Comparison of ENCODE assay signal across 10 cellular contexts in genomic region chr19:18558595-18558994, GRCh38. TPM values are rescaled to one million over a fixed set of nuclear protein-coding genes. Genes with fewer than 3 reads are reported as not detected.
DNase-seq lines count a peak whose midpoint lies in the region; ATAC-seq, FAIRE-seq and TF ChIP-seq lines count a peak whose summit lies in the region.
"Had no signal": no experiment of that assay in that cellular context is flagged by ENCODE, and none has a peak within 500 bp of the region (broad histone marks: within the 10 kb centered on the region; RNA-seq: fewer than 3 reads in every experiment).

No MANE protein-coding gene starts in this region.

- H3K36me3 ChIP-seq in heart left ventricle (peaks cover 0 to 20% (median 11%) of the 10 kb centered on the region in 9 donors), K562 (ENCODE audit: control insufficient read depth, insufficient read depth, low read length) (peaks cover 37% of the 10 kb centered on the region; the same call in 2 of the 3 replicates), mesendoderm (ENCODE audit: control insufficient read depth, insufficient read depth, low read length) (peaks cover 2% of the 10 kb centered on the region), vagina (no peaks in the 10 kb centered on the region)

- H3K9me3 ChIP-seq in heart left ventricle (no peaks in the 10 kb centered on the region), K562 (replicated peaks; ENCODE audit: control insufficient read depth, insufficient read depth, low read depth, low read length) (no peaks in the 10 kb centered on the region), vagina (no peaks in the 10 kb centered on the region)

- TF ChIP-seq POLR2A in heart left ventricle (IDR thresholded peaks at IDR 0.05) (no peak), K562 (conservative IDR thresholded peaks at IDR 0.05) (no peak), vagina (IDR thresholded peaks at IDR 0.05) (no peak)

- TF ChIP-seq CTCF in heart left ventricle (IDR thresholded peaks at IDR 0.05), result no peak
- no peak for TF ChIP-seq CTCF in K562 (IDR thresholded peaks at IDR 0.05 in 2 of 3, conservative IDR thresholded peaks at IDR 0.05 in 1 of 3; ENCODE audit: insufficient read depth in 2 of 3, low read depth in 1 of 3, low read length in 3 of 3)
- TF ChIP-seq CTCF in vagina (IDR thresholded peaks at IDR 0.05), result no peak

- H3K27ac ChIP-seq in heart left ventricle (peak overlapping the region in 11 of 12 donors; percentile 92 to 99 (median 96)), K562 (ENCODE audit: extremely low read depth, low read depth, low read length) (peak overlapping the region; percentile 81), mesendoderm (ENCODE audit: low read depth, low read length) (no peak overlapping the region), vagina (peak overlapping the region; percentile 98)

- TF ChIP-seq EP300 in K562 (IDR thresholded peaks at IDR 0.05; ENCODE audit: low read length), result no peak

- H3K4me1 ChIP-seq in heart left ventricle (peaks cover 5 to 38% (median 22%) of the 10 kb centered on the region in 12 donors), K562 (replicated peaks in 1 of 2; ENCODE audit: control insufficient read depth in 2 of 2, insufficient read depth in 2 of 2, low read length in 2 of 2) (peaks cover 8 to 18% of the 10 kb centered on the region in 2 experiments; a peak in 4 of 5 replicates), mesendoderm (ENCODE audit: control insufficient read depth, low read depth, low read length) (peaks cover 1% of the 10 kb centered on the region), vagina (peaks cover 37% of the 10 kb centered on the region)

- H3K4me2 ChIP-seq in K562 (ENCODE audit: insufficient read depth, low read length), result peak overlapping the region; percentile 96
- peak overlapping the region; percentile 40 for H3K4me2 ChIP-seq in mesendoderm (ENCODE audit: low read length)

- no TSS peak for BruUV-seq in K562 (replicated peaks; lab: Mats Ljungman, UMichigan)

- no peak overlapping the region for H3K23ac ChIP-seq in mesendoderm (ENCODE audit: low read length)

- no peak for TF ChIP-seq RAD21 in K562 (CRISPR knock-in tag; conservative IDR thresholded peaks at IDR 0.05 in 1 of 2, IDR thresholded peaks at IDR 0.05 in 1 of 2)

- H3K79me2 ChIP-seq in K562 (ENCODE audit: control insufficient read depth, insufficient read depth, low read length) (peaks cover 44% of the 10 kb centered on the region), mesendoderm (ENCODE audit: control insufficient read depth, insufficient read depth, low read length) (peaks cover 16% of the 10 kb centered on the region)

- no peak overlapping the region for H2BK15ac ChIP-seq in mesendoderm (replicated peaks; ENCODE audit: low read depth)

- 61 to 69% (median 64%) methylated on average over 3 of the region's 3 CpGs for WGBS in heart left ventricle, 4 donors
- WGBS in K562 (ENCODE audit: insufficient coverage, low coverage, missing lambda C conversion rate), result 11% methylated on average over 3 of the region's 3 CpGs
- no CpG with 5 or more reads among the region's 3 CpGs for WGBS in mesendoderm (ENCODE audit: extremely low coverage, insufficient coverage, low lambda C conversion rate)

- intact Hi-C loops in heart left ventricle (cut with DNase I) (loop anchor here in 4 of 10 donors (5.0 to 10.0 kb wide), 3 partner anchors 36 to 96 kb away; partner anchors contain the start of gene ELL (in 3 of the 4)), left ventricle myocardium superior (cut with micrococcal nuclease) (no loop called here), K562 (cut with micrococcal nuclease) (loop anchor here (5.0 kb wide), 1 partner anchor 36 kb away; the partner anchor contains the start of gene ELL), vagina (cut with DNase I) (loop anchor here (5.0 kb wide), 1 partner anchor 36 kb away; the partner anchor contains the start of gene ELL)

- H3K4ac ChIP-seq in mesendoderm (ENCODE audit: low read depth, low read length), result no peak overlapping the region

- CTCF ChIA-PET in K562 (lab: Yijun Ruan, JAX; ENCODE audit: low intra/inter-chr PET ratio), result no interaction called here

- no peak overlapping the region for H4K5ac ChIP-seq in mesendoderm (ENCODE audit: low read length)

- peak overlapping the region in 11 of 12 donors; percentile 64 to 99 (median 92) for H3K4me3 ChIP-seq in heart left ventricle
- peak overlapping the region; percentile 77 for H3K4me3 ChIP-seq in K562
- peak overlapping the region; percentile 87 for H3K4me3 ChIP-seq in mesendoderm (ENCODE audit: low read length)
- H3K4me3 ChIP-seq in vagina, result peak overlapping the region; percentile 88 to 98

- peaks cover 12% of the 10 kb centered on the region for H3K79me1 ChIP-seq in mesendoderm (ENCODE audit: low read length)

- POLR2A ChIA-PET in K562 (lab: Yijun Ruan, JAX), result interaction anchor here (0.7 to 4.7 kb wide), 9 partner anchors 12 to 73 kb away, joined by 3 to 49 read pairs (median 9); partner anchors contain the start of genes FKBP8, REX1BD and UBA52

- peak overlapping the region; percentile 82 for H3K56ac ChIP-seq in mesendoderm (ENCODE audit: low read length)

- H3K9ac ChIP-seq in K562 (ENCODE audit: insufficient read depth in 1 of 2, low read depth in 2 of 2, low read length in 2 of 2) (peak overlapping the region; percentile 78 to 97), mesendoderm (ENCODE audit: low read length) (peak overlapping the region; percentile 72)

- H2BK5ac ChIP-seq in mesendoderm (ENCODE audit: low read length), result no peak overlapping the region

- no peaks in the 10 kb centered on the region for H3K9me1 ChIP-seq in K562 (ENCODE audit: control insufficient read depth, insufficient read depth, low read length)

- H2AFZ ChIP-seq in K562 (ENCODE audit: low read depth, low read length), result no peak overlapping the region

- H2BK120ac ChIP-seq in mesendoderm (ENCODE audit: low read depth, low read length), result no peak overlapping the region

- in situ Hi-C loops in K562 (cut with MboI), result no loop called here

- H4K8ac ChIP-seq in mesendoderm (ENCODE audit: low read depth, low read length), result no peak overlapping the region

- H3K27me3 ChIP-seq in heart left ventricle, result no peaks in the 10 kb centered on the region
- no peaks in the 10 kb centered on the region for H3K27me3 ChIP-seq in K562 (ENCODE audit: control insufficient read depth in 2 of 2, insufficient read depth in 2 of 2, low read length in 2 of 2)
- H3K27me3 ChIP-seq in mesendoderm (ENCODE audit: insufficient read depth, low read length, poor library complexity), result no peaks in the 10 kb centered on the region
- H3K27me3 ChIP-seq in vagina, result no peaks in the 10 kb centered on the region

- DNase-seq in heart left ventricle (no peak), left ventricle myocardium superior (no peak), K562 (ENCODE audit: extremely low read depth in 1 of 4, low spot score in 3 of 4) (peak in 1 of 4 experiments; percentile 40), mesendoderm (no peak), vagina (ENCODE audit: extremely low spot score in 2 of 2) (no peak)
- DNase-seq: MV-4-11 had no signal

- peak; percentile 63 for FAIRE-seq in K562 (lab: Jason Lieb, UNC)
- FAIRE-seq: G401.6 had no signal

- H2AK5ac ChIP-seq in mesendoderm (ENCODE audit: low read length), result peak overlapping the region; percentile 14

- H4K20me1 ChIP-seq in K562 (replicated peaks; ENCODE audit: control insufficient read depth, insufficient read depth, low read length), result no peaks in the 10 kb centered on the region

- no peak for ATAC-seq in heart left ventricle
- no peak for ATAC-seq in left ventricle myocardium superior
- ATAC-seq in K562, result peak; percentile 18
- no peak for ATAC-seq in HG03196 (IDR thresholded peaks at IDR 0.05; ENCODE audit: unreplicated experiment)
- ATAC-seq in HG02852 (IDR thresholded peaks at IDR 0.05; ENCODE audit: unreplicated experiment), result no peak
- ATAC-seq in HG02623 (IDR thresholded peaks at IDR 0.05; ENCODE audit: unreplicated experiment), result no peak

- H3K18ac ChIP-seq in mesendoderm (ENCODE audit: low read length), result no peak overlapping the region

RNA-seq across cellular contexts. Expression of gene KXD1, which starts 0.9 kb away (rescaled TPM):
- total RNA-seq in heart left ventricle (100 to 1,000 TPM in 1 of 9 donors, 10 to 100 TPM in 8; 36.1 to 116 (median 46.7) TPM), left ventricle myocardium superior (43.9 TPM), K562 (2014; rRNA removed) (133 and 147 TPM in 2 replicates), K562 (2014; rRNA removed; fragmentation: Illumina TruSeq; extraction: Trizol) (48.7 and 66.2 TPM in 2 replicates), K562 (2015; rRNA removed; fragmentation: Illumina TruSeq; extraction: Trizol) (80.5 and 83.3 TPM in 2 replicates), K562 (2021) (114 and 118 TPM in 2 replicates), vagina (131 TPM)
- polyA plus RNA-seq in heart left ventricle (100 to 1,000 TPM in 1 of 2 donors, 10 to 100 TPM in 1; 36.9 to 106 TPM), K562 (2011; rRNA removed) (159 and 217 TPM in 2 replicates), K562 (2014; fragmentation: Illumina TruSeq; extraction: Trizol) (191 and 210 TPM in 2 replicates), K562 (2014; fragmentation: Nextera tagmentation; extraction: Ambion mirVana) (10 to 100 TPM; 21.9 to 41.3 TPM), K562 (2014; rRNA removed) (153 and 177 TPM in 2 replicates)
- 91.9 and 173 TPM in 2 replicates for total RNA-seq in K562 (2011; cell fraction: chromatin; rRNA removed; ENCODE audit: low replicate concordance)
- 110 and 120 TPM in 2 replicates for total RNA-seq in K562 (2011; cell fraction: nucleolus; rRNA removed)
- total RNA-seq in K562 (2011; cell fraction: nucleoplasm; rRNA removed), result 109 and 127 TPM in 2 replicates
- polyA plus RNA-seq in K562 (2011; cell fraction: cytosol; rRNA removed), result 242 and 309 TPM in 2 replicates
- 149 and 198 TPM in 2 replicates for polyA plus RNA-seq in K562 (2011; cell fraction: nucleus; rRNA removed)
- 146 and 182 TPM in 2 replicates for polyA plus RNA-seq in K562 (2012)
- 64.2 and 93.8 TPM in 2 replicates for polyA minus RNA-seq in K562 (2011; rRNA and poly(A)+ RNA removed)
- 88.9 and 91.1 TPM in 2 replicates for polyA minus RNA-seq in K562 (2011; cell fraction: cytosol; rRNA and poly(A)+ RNA removed)
- 27.5 and 34.8 TPM in 2 replicates for polyA minus RNA-seq in K562 (2011; cell fraction: nucleus; rRNA and poly(A)+ RNA removed)
- 119 TPM for polyA plus RNA-seq in mesendoderm (2013, experiment 1 of 2)
- 123 TPM for polyA plus RNA-seq in mesendoderm (2013, experiment 2 of 2)

RNA-seq across cellular contexts. Expression of gene UBA52, which starts 13.1 kb away (rescaled TPM):
- 100 to 1,000 TPM; 336 to 944 (median 761) TPM for total RNA-seq in heart left ventricle
- polyA plus RNA-seq in heart left ventricle, result 100 to 1,000 TPM; 675 to 716 TPM
- 725 TPM for total RNA-seq in left ventricle myocardium superior
- 157 and 351 TPM in 2 replicates for total RNA-seq in K562 (2011; cell fraction: chromatin; rRNA removed; ENCODE audit: low replicate concordance)
- 427 and 474 TPM in 2 replicates for total RNA-seq in K562 (2011; cell fraction: nucleolus; rRNA removed)
- 616 and 1,019 TPM in 2 replicates for total RNA-seq in K562 (2011; cell fraction: nucleoplasm; rRNA removed)
- total RNA-seq in K562 (2014; rRNA removed), result 1,110 and 1,524 TPM in 2 replicates
- 1,512 and 1,662 TPM in 2 replicates for total RNA-seq in K562 (2014; rRNA removed; fragmentation: Illumina TruSeq; extraction: Trizol)
- 1,433 and 1,470 TPM in 2 replicates for total RNA-seq in K562 (2015; rRNA removed; fragmentation: Illumina TruSeq; extraction: Trizol)
- total RNA-seq in K562 (2021), result 2,028 and 2,215 TPM in 2 replicates
- 1,733 and 2,197 TPM in 2 replicates for polyA plus RNA-seq in K562 (2011; rRNA removed)
- polyA plus RNA-seq in K562 (2011; cell fraction: cytosol; rRNA removed), result 4,493 and 4,718 TPM in 2 replicates
- 1,163 and 1,235 TPM in 2 replicates for polyA plus RNA-seq in K562 (2011; cell fraction: nucleus; rRNA removed)
- polyA plus RNA-seq in K562 (2012), result 2,878 and 4,513 TPM in 2 replicates
- polyA plus RNA-seq in K562 (2014; fragmentation: Illumina TruSeq; extraction: Trizol), result 2,671 and 2,751 TPM in 2 replicates
- polyA plus RNA-seq in K562 (2014; fragmentation: Nextera tagmentation; extraction: Ambion mirVana), result 1,000 to 10,000 TPM; 2,213 to 2,563 TPM
- polyA plus RNA-seq in K562 (2014; rRNA removed), result 1,690 and 2,247 TPM in 2 replicates
- polyA minus RNA-seq in K562 (2011; rRNA and poly(A)+ RNA removed), result 1,555 and 1,880 TPM in 2 replicates
- 757 and 815 TPM in 2 replicates for polyA minus RNA-seq in K562 (2011; cell fraction: cytosol; rRNA and poly(A)+ RNA removed)
- 165 and 281 TPM in 2 replicates for polyA minus RNA-seq in K562 (2011; cell fraction: nucleus; rRNA and poly(A)+ RNA removed)
- polyA plus RNA-seq in mesendoderm (2013, experiment 1 of 2), result 1,632 TPM
- 1,662 TPM for polyA plus RNA-seq in mesendoderm (2013, experiment 2 of 2)
- 747 TPM for total RNA-seq in vagina

RNA-seq across cellular contexts. Expression of gene FKBP8, which starts 15.2 kb away (rescaled TPM):
- total RNA-seq in heart left ventricle, result 100 to 1,000 TPM; 136 to 353 (median 157) TPM
- polyA plus RNA-seq in heart left ventricle, result 100 to 1,000 TPM; 142 to 270 TPM
- 181 TPM for total RNA-seq in left ventricle myocardium superior
- 26.1 and 86.1 TPM in 2 replicates for total RNA-seq in K562 (2011; cell fraction: chromatin; rRNA removed; ENCODE audit: low replicate concordance)
- 93.6 and 114 TPM in 2 replicates for total RNA-seq in K562 (2011; cell fraction: nucleolus; rRNA removed)
- 59.8 and 63.9 TPM in 2 replicates for total RNA-seq in K562 (2011; cell fraction: nucleoplasm; rRNA removed)
- total RNA-seq in K562 (2014; rRNA removed), result 234 and 260 TPM in 2 replicates
- 16.0 and 21.8 TPM in 2 replicates for total RNA-seq in K562 (2014; rRNA removed; fragmentation: Illumina TruSeq; extraction: Trizol)
- 104 and 106 TPM in 2 replicates for total RNA-seq in K562 (2015; rRNA removed; fragmentation: Illumina TruSeq; extraction: Trizol)
- total RNA-seq in K562 (2021), result 228 and 236 TPM in 2 replicates
- polyA plus RNA-seq in K562 (2011; rRNA removed), result 116 and 176 TPM in 2 replicates
- polyA plus RNA-seq in K562 (2011; cell fraction: cytosol; rRNA removed), result 199 and 396 TPM in 2 replicates
- polyA plus RNA-seq in K562 (2011; cell fraction: nucleus; rRNA removed), result 128 and 178 TPM in 2 replicates
- polyA plus RNA-seq in K562 (2012), result 173 and 302 TPM in 2 replicates
- polyA plus RNA-seq in K562 (2014; fragmentation: Illumina TruSeq; extraction: Trizol), result 62.5 and 201 TPM in 2 replicates
- 1 to 10 TPM in 1 of 2 experiments, under 1 TPM in 1; 0.46 to 1.0 TPM for polyA plus RNA-seq in K562 (2014; fragmentation: Nextera tagmentation; extraction: Ambion mirVana)
- polyA plus RNA-seq in K562 (2014; rRNA removed), result 168 and 203 TPM in 2 replicates
- 28.0 and 49.7 TPM in 2 replicates for polyA minus RNA-seq in K562 (2011; rRNA and poly(A)+ RNA removed)
- polyA minus RNA-seq in K562 (2011; cell fraction: cytosol; rRNA and poly(A)+ RNA removed), result 138 and 159 TPM in 2 replicates
- 35.5 and 49.0 TPM in 2 replicates for polyA minus RNA-seq in K562 (2011; cell fraction: nucleus; rRNA and poly(A)+ RNA removed)
- 132 TPM for polyA plus RNA-seq in mesendoderm (2013, experiment 1 of 2)
- polyA plus RNA-seq in mesendoderm (2013, experiment 2 of 2), result 131 TPM
- 376 TPM for total RNA-seq in vagina

RNA-seq across cellular contexts. Expression of gene REX1BD, which starts 30.0 kb away (rescaled TPM):
- 100 to 1,000 TPM in 2 of 9 donors, 10 to 100 TPM in 7; 42.9 to 205 (median 68.2) TPM for total RNA-seq in heart left ventricle
- polyA plus RNA-seq in heart left ventricle, result 100 to 1,000 TPM in 1 of 2 donors, 10 to 100 TPM in 1; 46.8 to 101 TPM
- total RNA-seq in left ventricle myocardium superior, result 75.8 TPM
- 18.7 and 60.0 TPM in 2 replicates for total RNA-seq in K562 (2011; cell fraction: chromatin; rRNA removed; ENCODE audit: low replicate concordance)
- total RNA-seq in K562 (2011; cell fraction: nucleolus; rRNA removed), result 56.3 and 62.2 TPM in 2 replicates
- 43.5 and 57.0 TPM in 2 replicates for total RNA-seq in K562 (2011; cell fraction: nucleoplasm; rRNA removed)
- total RNA-seq in K562 (2014; rRNA removed), result 118 and 136 TPM in 2 replicates
- 4.8 and 7.2 TPM in 2 replicates for total RNA-seq in K562 (2014; rRNA removed; fragmentation: Illumina TruSeq; extraction: Trizol)
- 17.4 and 17.7 TPM in 2 replicates for total RNA-seq in K562 (2015; rRNA removed; fragmentation: Illumina TruSeq; extraction: Trizol)
- total RNA-seq in K562 (2021), result 78.5 and 87.0 TPM in 2 replicates
- 13.8 and 19.2 TPM in 2 replicates for polyA plus RNA-seq in K562 (2011; rRNA removed)
- 34.7 and 78.2 TPM in 2 replicates for polyA plus RNA-seq in K562 (2011; cell fraction: cytosol; rRNA removed)
- polyA plus RNA-seq in K562 (2011; cell fraction: nucleus; rRNA removed), result 180 and 217 TPM in 2 replicates
- polyA plus RNA-seq in K562 (2012), result 58.6 and 65.4 TPM in 2 replicates
- polyA plus RNA-seq in K562 (2014; fragmentation: Illumina TruSeq; extraction: Trizol), result 5.7 and 8.4 TPM in 2 replicates
- 1 to 10 TPM; 1.9 to 4.7 TPM for polyA plus RNA-seq in K562 (2014; fragmentation: Nextera tagmentation; extraction: Ambion mirVana)
- 102 and 115 TPM in 2 replicates for polyA plus RNA-seq in K562 (2014; rRNA removed)
- polyA minus RNA-seq in K562 (2011; rRNA and poly(A)+ RNA removed), result 1.2 and 1.4 TPM in 2 replicates
- polyA minus RNA-seq in K562 (2011; cell fraction: cytosol; rRNA and poly(A)+ RNA removed), result 11.4 and 17.5 TPM in 2 replicates
- polyA minus RNA-seq in K562 (2011; cell fraction: nucleus; rRNA and poly(A)+ RNA removed), result 9.3 and 9.8 TPM in 2 replicates
- polyA plus RNA-seq in mesendoderm (2013, experiment 1 of 2), result 86.9 TPM
- polyA plus RNA-seq in mesendoderm (2013, experiment 2 of 2), result 82.8 TPM
- 124 TPM for total RNA-seq in vagina

RNA-seq across cellular contexts. Expression of gene ELL, which starts 36.7 kb away (rescaled TPM):
- total RNA-seq in heart left ventricle, result 10 to 100 TPM in 4 of 9 donors, 1 to 10 TPM in 5; 5.9 to 17.8 (median 9.1) TPM
- 1 to 10 TPM; 6.2 to 7.3 TPM for polyA plus RNA-seq in heart left ventricle
- 9.3 TPM for total RNA-seq in left ventricle myocardium superior
- 26.9 and 68.3 TPM in 2 replicates for total RNA-seq in K562 (2011; cell fraction: chromatin; rRNA removed; ENCODE audit: low replicate concordance)
- total RNA-seq in K562 (2011; cell fraction: nucleolus; rRNA removed), result 36.6 and 44.4 TPM in 2 replicates
- total RNA-seq in K562 (2011; cell fraction: nucleoplasm; rRNA removed), result 26.0 and 26.8 TPM in 2 replicates
- 12.9 and 16.3 TPM in 2 replicates for total RNA-seq in K562 (2014; rRNA removed)
- total RNA-seq in K562 (2014; rRNA removed; fragmentation: Illumina TruSeq; extraction: Trizol), result 2.8 and 3.2 TPM in 2 replicates
- total RNA-seq in K562 (2015; rRNA removed; fragmentation: Illumina TruSeq; extraction: Trizol), result 5.4 and 6.0 TPM in 2 replicates
- 22.1 and 22.5 TPM in 2 replicates for total RNA-seq in K562 (2021)
- polyA plus RNA-seq in K562 (2011; rRNA removed), result 4.0 and 9.2 TPM in 2 replicates
- polyA plus RNA-seq in K562 (2011; cell fraction: cytosol; rRNA removed), result 4.9 and 11.1 TPM in 2 replicates
- 14.6 and 22.8 TPM in 2 replicates for polyA plus RNA-seq in K562 (2011; cell fraction: nucleus; rRNA removed)
- 12.3 and 14.0 TPM in 2 replicates for polyA plus RNA-seq in K562 (2012)
- polyA plus RNA-seq in K562 (2014; fragmentation: Illumina TruSeq; extraction: Trizol), result 4.1 and 9.6 TPM in 2 replicates
- under 1 TPM; 0.24 to 0.45 TPM for polyA plus RNA-seq in K562 (2014; fragmentation: Nextera tagmentation; extraction: Ambion mirVana)
- polyA plus RNA-seq in K562 (2014; rRNA removed), result 9.0 and 13.2 TPM in 2 replicates
- 2.8 and 4.1 TPM in 2 replicates for polyA minus RNA-seq in K562 (2011; rRNA and poly(A)+ RNA removed)
- 7.6 and 14.9 TPM in 2 replicates for polyA minus RNA-seq in K562 (2011; cell fraction: cytosol; rRNA and poly(A)+ RNA removed)
- 7.0 and 10.7 TPM in 2 replicates for polyA minus RNA-seq in K562 (2011; cell fraction: nucleus; rRNA and poly(A)+ RNA removed)
- 9.6 TPM for polyA plus RNA-seq in mesendoderm (2013, experiment 1 of 2)
- 9.3 TPM for polyA plus RNA-seq in mesendoderm (2013, experiment 2 of 2)
- total RNA-seq in vagina, result 25.3 TPM
